In the genomic region with DNA sequence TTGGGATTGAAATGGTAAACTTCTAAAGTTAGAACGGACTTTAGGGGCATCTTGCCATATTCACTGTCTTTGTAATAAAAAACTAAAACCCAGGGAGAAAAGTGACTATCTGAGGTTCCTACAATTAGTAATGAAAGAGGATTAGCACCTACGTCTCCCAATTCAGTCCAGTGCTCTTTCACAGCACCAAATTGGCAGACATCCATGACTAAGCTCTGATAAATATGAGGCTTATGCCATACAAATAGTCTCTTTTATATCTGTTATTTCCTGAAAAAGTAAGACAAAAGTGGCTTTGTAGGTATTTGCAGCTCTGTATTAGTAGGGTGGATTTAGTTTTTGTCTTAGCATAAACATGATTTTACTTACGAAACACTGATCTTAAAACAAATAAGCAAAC, we compare ENCODE assay signal across 22 cellular contexts.
A peak's percentile ranks its signal among the peaks of the same experiment; 100 is the strongest.
DNase-seq lines count a peak whose midpoint lies in the region; ATAC-seq and TF ChIP-seq lines count a peak whose summit lies in the region.
"Had no signal": no experiment of that assay in that cellular context is flagged by ENCODE, and none has a peak within 500 bp of the region (broad histone marks: within the 10 kb centered on the region; RNA-seq: fewer than 3 reads in every experiment).

No MANE protein-coding gene starts in this region.

- ATAC-seq in Right ventricle myocardium superior (ENCODE audit: poor library complexity) (peak; percentile 57), GM18861 (IDR thresholded peaks at IDR 0.05; ENCODE audit: unreplicated experiment) (no peak), GM18868 (IDR thresholded peaks at IDR 0.05; ENCODE audit: unreplicated experiment) (no peak)
- ATAC-seq: PC-3, SK-N-SH treated with all-trans-retinoic acid at 6 μM for 48 hours had no signal

- H3K9me3 Mint-ChIP-seq in activated CD4-positive, alpha-beta T cell treated with anti-CD3 and anti-CD28 coated beads, Interleukin-2, amount 10 ng/mL, durations not matched to agents 7 days and 5 days, result no peaks in the 10 kb centered on the region
- H3K9me3 Mint-ChIP-seq: CD4-positive, alpha-beta memory T cell had no signal

- CTCF ChIA-PET in activated CD4-positive, alpha-beta T cell treated with anti-CD3 and anti-CD28 coated beads, Interleukin-2, amount 10 ng/mL, durations not matched to agents 7 days and 5 days (lab: Charles Lee), result no interaction called here

- no peaks in the 10 kb centered on the region for H3K4me1 ChIP-seq in right atrium auricular region
- H3K4me1 ChIP-seq: BLaER1 treated with 17β-estradiol and CSF1 and Interleukin-3, amounts not matched to agents 10 nM and 100 nM had no signal

- no peaks in the 10 kb centered on the region for H3K36me3 Mint-ChIP-seq in activated CD4-positive, alpha-beta T cell treated with anti-CD3 and anti-CD28 coated beads, Interleukin-2, amount 10 ng/mL, durations not matched to agents 7 days and 5 days (ENCODE audit: low read depth)
- H3K36me3 Mint-ChIP-seq: CD4-positive, alpha-beta memory T cell had no signal

- no peaks in the 10 kb centered on the region for H3K36me3 ChIP-seq in right atrium auricular region

- H3K27ac ChIP-seq in right atrium auricular region, result peak overlapping the region in 1 of 2 donors; percentile 44
- H3K27ac ChIP-seq: BLaER1 treated with 17β-estradiol and CSF1 and Interleukin-3, amounts not matched to agents 10 nM and 100 nM; KMS-11 had no signal

- DNase-seq in Right ventricle myocardium superior (no peak), right atrium auricular region (ENCODE audit: low spot score) (no peak), NCI-H82 treated with DMSO at 0.1 percent for 48 hours (lab: John Stamatoyannopoulos, UW; ENCODE audit: unreplicated experiment) (peak; percentile 24), epithelial cell of esophagus (ENCODE audit: low read depth) (peak; percentile 37)
- no peak for DNase-seq in activated CD4-positive, alpha-beta T cell treated with anti-CD3 and anti-CD28 coated beads, Interleukin-2, amount 10 ng/mL, durations not matched to agents 7 days and 5 days
- DNase-seq: ACHN; CD4-positive, alpha-beta memory T cell; DMS153; GDM1; IMR-90; NCI-H1694; NCI-H345; NCI-H524; NCI-H774; PC-3; RPMI8226; SHP77 treated with DMSO at 0.1 percent for 48 hours had no signal

- H3K4me3 Mint-ChIP-seq in activated CD4-positive, alpha-beta T cell treated with anti-CD3 and anti-CD28 coated beads, Interleukin-2, amount 10 ng/mL, durations not matched to agents 7 days and 5 days, result no peak overlapping the region
- H3K4me3 Mint-ChIP-seq: CD4-positive, alpha-beta memory T cell had no signal

- no peaks in the 10 kb centered on the region for H3K4me1 Mint-ChIP-seq in activated CD4-positive, alpha-beta T cell treated with anti-CD3 and anti-CD28 coated beads, Interleukin-2, amount 10 ng/mL, durations not matched to agents 7 days and 5 days

- H3K27ac Mint-ChIP-seq in activated CD4-positive, alpha-beta T cell treated with anti-CD3 and anti-CD28 coated beads, Interleukin-2, amount 10 ng/mL, durations not matched to agents 7 days and 5 days, result no peak overlapping the region
- H3K27ac Mint-ChIP-seq: CD4-positive, alpha-beta memory T cell had no signal

- peaks cover 0 to 4% of the 10 kb centered on the region in 2 donors for H3K9me3 ChIP-seq in right atrium auricular region

- H3K27me3 ChIP-seq in right atrium auricular region, result no peaks in the 10 kb centered on the region
- H3K27me3 ChIP-seq: BLaER1 treated with 17β-estradiol and CSF1 and Interleukin-3, amounts not matched to agents 10 nM and 100 nM had no signal

- no peaks in the 10 kb centered on the region for H3K27me3 Mint-ChIP-seq in activated CD4-positive, alpha-beta T cell treated with anti-CD3 and anti-CD28 coated beads, Interleukin-2, amount 10 ng/mL, durations not matched to agents 7 days and 5 days

- POLR2A ChIA-PET in activated CD4-positive, alpha-beta T cell treated with anti-CD3 and anti-CD28 coated beads, Interleukin-2, amount 10 ng/mL, durations not matched to agents 7 days and 5 days (lab: Charles Lee), result no interaction called here

- H3K4me3 ChIP-seq in right atrium auricular region, result no peak overlapping the region
- H3K4me3 ChIP-seq in epithelial cell of esophagus (ENCODE audit: low read length), result no peak overlapping the region
- H3K4me3 ChIP-seq: BLaER1 treated with 17β-estradiol and CSF1 and Interleukin-3, amounts not matched to agents 10 nM and 100 nM had no signal

- intact Hi-C loops in Right ventricle myocardium superior (cut with DNase I), result no loop called here

- TF ChIP-seq CTCF in right atrium auricular region (IDR thresholded peaks at IDR 0.05) (no peak), epithelial cell of esophagus (IDR thresholded peaks at IDR 0.05; ENCODE audit: insufficient read depth, low read depth, low read length, missing control alignments) (no peak)

Comparison
In these comparisons a context has a peak if more than half of its experiments do, and no peak if none do; other contexts are left out.
1. DNase-seq: peak in NCI-H82 treated with DMSO at 0.1 percent for 48 hours (single experiment) and epithelial cell of esophagus (single experiment); none in Right ventricle myocardium superior (single experiment), right atrium auricular region (single experiment) and activated CD4-positive, alpha-beta T cell treated with anti-CD3 and anti-CD28 coated beads, Interleukin-2, amount 10 ng/mL, durations not matched to agents 7 days and 5 days (single experiment).